Comparison of ENCODE assay signal across 15 cellular contexts in the genomic region with DNA sequence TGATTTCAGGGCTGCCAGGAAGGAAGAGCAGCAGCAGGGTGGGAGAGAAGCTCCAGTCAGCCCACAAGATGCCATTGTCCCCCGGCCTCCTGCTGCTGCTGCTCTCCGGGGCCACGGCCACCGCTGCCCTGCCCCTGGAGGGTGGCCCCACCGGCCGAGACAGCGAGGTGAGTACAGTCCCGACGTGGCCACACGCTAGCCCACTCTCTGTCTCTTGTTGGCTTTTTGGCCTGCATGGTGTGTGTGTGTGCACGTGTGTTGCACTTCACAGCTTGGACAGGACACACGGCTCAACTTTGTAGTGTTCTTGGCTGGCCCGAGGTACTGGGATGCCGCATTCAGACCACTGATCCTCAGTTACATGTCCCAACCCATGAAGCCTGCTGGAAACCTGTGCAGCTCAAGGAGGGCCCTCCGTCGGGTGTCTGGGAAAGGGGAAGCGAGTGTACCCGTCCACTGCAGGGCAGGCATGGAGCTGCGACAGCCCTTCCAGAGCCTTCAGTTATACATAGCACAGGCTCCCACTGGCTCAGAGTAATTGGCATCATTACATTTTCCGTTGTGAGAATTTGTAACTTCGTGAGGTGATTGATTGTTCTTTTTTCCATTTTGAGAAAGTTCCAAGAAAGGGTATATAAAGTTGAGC. TPM values are rescaled to one million over a fixed set of nuclear protein-coding genes. Genes with fewer than 3 reads are reported as not detected.
DNase-seq lines count a peak whose midpoint lies in the region; TF ChIP-seq lines count a peak whose summit lies in the region.
"Had no signal": no experiment of that assay in that cellular context is flagged by ENCODE, and none has a peak within 500 bp of the region (broad histone marks: within the 10 kb centered on the region; RNA-seq: fewer than 3 reads in every experiment).

No MANE protein-coding gene starts in this region.

- H3K9ac ChIP-seq in endodermal cell (ENCODE audit: extremely low read depth, low read length, poor library complexity, severe bottlenecking) = no peak overlapping the region
- H3K9ac ChIP-seq in neuronal stem cell (ENCODE audit: low read depth, low read length, poor library complexity) = peak overlapping the region; percentile 53

- H3K27me3 Mint-ChIP-seq in HFFc6 (ENCODE audit: insufficient read depth) (no peaks in the 10 kb centered on the region), endodermal cell (ENCODE audit: insufficient read depth) (no peaks in the 10 kb centered on the region)

- 92 to 93% methylated on average over 6 to 21 of the region's 21 CpGs for WGBS in endodermal cell (ENCODE audit: insufficient coverage in 1 of 2, insufficient read length in 1 of 2), 2 experiments
- WGBS in neuronal stem cell (ENCODE audit: extremely low coverage in 2 of 2, insufficient read length in 2 of 2, insufficient replicate concordance in 1 of 2), 2 donors = no CpG with 5 or more reads among the region's 21 CpGs

- H3K27me3 ChIP-seq in endodermal cell (ENCODE audit: control insufficient read depth, insufficient read depth, low read length, poor library complexity, severe bottlenecking) (no peaks in the 10 kb centered on the region), neuronal stem cell (ENCODE audit: control insufficient read depth in 3 of 3, insufficient read depth in 3 of 3, low read depth in 1 of 3, low read length in 3 of 3) (no peaks in the 10 kb centered on the region)
- H3K27me3 ChIP-seq: right lobe of liver, SJCRH30 had no signal

- no peak overlapping the region for H2BK15ac ChIP-seq in neuronal stem cell (ENCODE audit: low read length)

- peaks cover 3% of the 10 kb centered on the region for H3K79me1 ChIP-seq in neuronal stem cell (ENCODE audit: low read depth, low read length)

- H3K4me2 ChIP-seq in neuronal stem cell (ENCODE audit: insufficient read depth, low read length, poor library complexity, severe bottlenecking) = no peak overlapping the region

- H4K91ac ChIP-seq in neuronal stem cell (ENCODE audit: low read depth, low read length, poor library complexity) = no peak overlapping the region

- H3K4me3 ChIP-seq in endodermal cell (ENCODE audit: low read length) (no peak overlapping the region), neuronal stem cell (ENCODE audit: low read length in 2 of 2) (no peak overlapping the region)
- H3K4me3 ChIP-seq: right lobe of liver, SJCRH30 had no signal

- H3K4me1 ChIP-seq in endodermal cell (ENCODE audit: control insufficient read depth, insufficient read depth, low read length) (no peaks in the 10 kb centered on the region), neuronal stem cell (ENCODE audit: control insufficient read depth in 2 of 2, insufficient read depth in 1 of 2, low read depth in 1 of 2, low read length in 2 of 2) (peaks cover 5 to 6% of the 10 kb centered on the region in 2 donors)
- H3K4me1 ChIP-seq: right lobe of liver, SJCRH30 had no signal

- H3K4me1 Mint-ChIP-seq in HFFc6 (ENCODE audit: low read depth) (peaks cover 27% of the 10 kb centered on the region), endodermal cell (peaks cover 8% of the 10 kb centered on the region)

- peaks cover 8% of the 10 kb centered on the region for H3K9me3 ChIP-seq in endodermal cell (ENCODE audit: control insufficient read depth, low read length)
- H3K9me3 ChIP-seq in neuronal stem cell (replicated peaks in 1 of 2; ENCODE audit: control insufficient read depth in 2 of 2, insufficient read depth in 1 of 2, low read depth in 1 of 2, low read length in 2 of 2) = peaks cover 0 to 5% of the 10 kb centered on the region in 2 donors
- H3K9me3 ChIP-seq: right lobe of liver, SJCRH30, thoracic aorta had no signal

- H3K36me3 Mint-ChIP-seq in HFFc6 (ENCODE audit: low read depth) (peaks cover 7% of the 10 kb centered on the region), endodermal cell (ENCODE audit: low read depth) (peaks cover 17% of the 10 kb centered on the region)
- H3K36me3 Mint-ChIP-seq: activated naive CD4-positive, alpha-beta T cell treated with anti-CD3 and anti-CD28 coated beads, Interleukin-2, amount 50 U/mL, for 72 hours had no signal

- H3K4me3 Mint-ChIP-seq in HFFc6 (peak overlapping the region; percentile 81), endodermal cell (no peak overlapping the region)

- peak overlapping the region; percentile 19 for H3K4ac ChIP-seq in neuronal stem cell (ENCODE audit: low read length)

- DNase-seq in HFFc6 = no peak
- DNase-seq in endodermal cell = peak; percentile 55
- DNase-seq in neuronal stem cell (ENCODE audit: low spot score) = no peak
- DNase-seq in T-helper 1 cell = no peak
- no peak for DNase-seq in stimulated activated naive CD4-positive, alpha-beta T cell (lab: John Stamatoyannopoulos, UW)
- no peak for DNase-seq in activated gamma-delta T cell (lab: John Stamatoyannopoulos, UW)
- DNase-seq: EL, NCI-H1930, NCI-H226, SJCRH30, T-helper 9 cell had no signal

- H3K9me3 Mint-ChIP-seq in HFFc6 (no peaks in the 10 kb centered on the region), endodermal cell (peaks cover 3% of the 10 kb centered on the region)
- H3K9me3 Mint-ChIP-seq: activated naive CD4-positive, alpha-beta T cell treated with anti-CD3 and anti-CD28 coated beads, Interleukin-2, amount 50 U/mL, for 72 hours had no signal

- no peak overlapping the region for H2BK12ac ChIP-seq in neuronal stem cell (ENCODE audit: low read length)

- H3K27ac Mint-ChIP-seq in HFFc6 = peak overlapping the region; percentile 87
- H3K27ac Mint-ChIP-seq in endodermal cell = no peak overlapping the region
- H3K27ac Mint-ChIP-seq: activated naive CD4-positive, alpha-beta T cell treated with anti-CD3 and anti-CD28 coated beads, Interleukin-2, amount 50 U/mL, for 72 hours had no signal

- TF ChIP-seq CTCF in HFFc6 (IDR thresholded peaks at IDR 0.05) (no peak), endodermal cell (conservative IDR thresholded peaks at IDR 0.05) (no peak)

- H3K36me3 ChIP-seq in endodermal cell (ENCODE audit: control insufficient read depth, insufficient read depth, low read length) (peaks cover 4% of the 10 kb centered on the region), neuronal stem cell (replicated peaks in 1 of 2; ENCODE audit: control insufficient read depth in 2 of 2, insufficient read depth in 2 of 2, low read length in 2 of 2) (peaks cover 4 to 21% of the 10 kb centered on the region in 2 donors)
- H3K36me3 ChIP-seq: right lobe of liver, SJCRH30, thoracic aorta had no signal

- H3K18ac ChIP-seq in neuronal stem cell (ENCODE audit: low read length) = peak overlapping the region; percentile 24

- no peak overlapping the region for H2BK120ac ChIP-seq in neuronal stem cell (ENCODE audit: low read depth, low read length)

- peak overlapping the region; percentile 61 for H3K14ac ChIP-seq in neuronal stem cell (ENCODE audit: low read length)

- H2AK5ac ChIP-seq in neuronal stem cell (ENCODE audit: low read depth, low read length) = no peak overlapping the region

- no peak overlapping the region for H3K27ac ChIP-seq in endodermal cell (ENCODE audit: low read depth, low read length)
- no peak overlapping the region for H3K27ac ChIP-seq in neuronal stem cell (replicated peaks; ENCODE audit: low read length)
- H3K27ac ChIP-seq: right lobe of liver, SJCRH30, thoracic aorta had no signal

- H2AFZ ChIP-seq in neuronal stem cell (ENCODE audit: low read length) = no peak overlapping the region

- no peak overlapping the region for H2BK5ac ChIP-seq in neuronal stem cell (ENCODE audit: low read length)

- H3K23ac ChIP-seq in neuronal stem cell (ENCODE audit: low read depth, low read length, poor library complexity) = peak overlapping the region; percentile 8

- H4K8ac ChIP-seq in neuronal stem cell (ENCODE audit: low read depth, low read length) = peak overlapping the region; percentile 70

RNA-seq across cellular contexts. Expression of a gene that starts 0.4 kb away (rescaled TPM):
- under 1 TPM in 2 of 6 experiments, not detected in 4; 0.43 TPM for total RNA-seq in HFFc6 (2021; fragmentation: NEBNext Ultra II Directional; extraction: Animal tissue kit (Norgen Biotek cat#: 25700))
- 1 to 10 TPM in 1 of 2 donors, under 1 TPM in 1; 0.53 to 1.3 TPM for total RNA-seq in endodermal cell
- polyA plus RNA-seq in endodermal cell (2013, experiment 1 of 2) = 0.89 TPM
- 1.1 TPM for polyA plus RNA-seq in endodermal cell (2013, experiment 2 of 2)
- 2.8 TPM for polyA plus RNA-seq in neuronal stem cell (2013, experiment 1 of 2)
- polyA plus RNA-seq in neuronal stem cell (2013, experiment 2 of 2) = 2.8 TPM
- total RNA-seq: lower leg skin, thoracic aorta had no signal

RNA-seq across cellular contexts. Expression of a gene that starts 20.0 kb away (rescaled TPM):
- total RNA-seq in HFFc6 (2021; fragmentation: NEBNext Ultra II Directional; extraction: Animal tissue kit (Norgen Biotek cat#: 25700)) = 10 to 100 TPM; 24.3 to 31.0 (median 27.3) TPM
- 10 to 100 TPM; 23.1 to 30.8 TPM for total RNA-seq in endodermal cell
- 22.5 TPM for polyA plus RNA-seq in endodermal cell (2013, experiment 1 of 2)
- 25.0 TPM for polyA plus RNA-seq in endodermal cell (2013, experiment 2 of 2)
- 25.9 TPM for polyA plus RNA-seq in neuronal stem cell (2013, experiment 1 of 2)
- 26.8 TPM for polyA plus RNA-seq in neuronal stem cell (2013, experiment 2 of 2)

RNA-seq across cellular contexts. Expression of a gene that starts 22.1 kb away (rescaled TPM):
- 10 to 100 TPM; 44.1 to 58.6 (median 48.4) TPM for total RNA-seq in HFFc6 (2021; fragmentation: NEBNext Ultra II Directional; extraction: Animal tissue kit (Norgen Biotek cat#: 25700))
- total RNA-seq in endodermal cell = 100 to 1,000 TPM; 100 to 105 TPM
- polyA plus RNA-seq in endodermal cell (2013, experiment 1 of 2) = 32.1 TPM
- 29.5 TPM for polyA plus RNA-seq in endodermal cell (2013, experiment 2 of 2)
- 40.1 TPM for polyA plus RNA-seq in neuronal stem cell (2013, experiment 1 of 2)
- 41.7 TPM for polyA plus RNA-seq in neuronal stem cell (2013, experiment 2 of 2)

RNA-seq across cellular contexts. Expression of a gene that starts 24.5 kb away (rescaled TPM):
- total RNA-seq in HFFc6 (2021; fragmentation: NEBNext Ultra II Directional; extraction: Animal tissue kit (Norgen Biotek cat#: 25700)) = 10 to 100 TPM; 23.1 to 28.4 (median 26.0) TPM
- total RNA-seq in endodermal cell = 10 to 100 TPM; 24.3 to 26.0 TPM
- polyA plus RNA-seq in endodermal cell (2013, experiment 1 of 2) = 22.3 TPM
- polyA plus RNA-seq in endodermal cell (2013, experiment 2 of 2) = 22.3 TPM
- polyA plus RNA-seq in neuronal stem cell (2013, experiment 1 of 2) = 24.5 TPM
- polyA plus RNA-seq in neuronal stem cell (2013, experiment 2 of 2) = 24.4 TPM

RNA-seq across cellular contexts. Expression of a gene that starts 51.4 kb away (rescaled TPM):
- total RNA-seq in HFFc6 (2021; fragmentation: NEBNext Ultra II Directional; extraction: Animal tissue kit (Norgen Biotek cat#: 25700)) = 100 to 1,000 TPM; 131 to 235 (median 220) TPM
- 100 to 1,000 TPM; 198 to 217 TPM for total RNA-seq in endodermal cell
- polyA plus RNA-seq in endodermal cell (2013, experiment 1 of 2) = 295 TPM
- polyA plus RNA-seq in endodermal cell (2013, experiment 2 of 2) = 279 TPM
- 253 TPM for polyA plus RNA-seq in neuronal stem cell (2013, experiment 1 of 2)
- polyA plus RNA-seq in neuronal stem cell (2013, experiment 2 of 2) = 255 TPM
